In genomic region chr5:140356878-140357730, GRCh38 we compare ENCODE assay signal across 8 cellular contexts. TPM values are rescaled to one million over a fixed set of nuclear protein-coding genes. Genes with fewer than 3 reads are reported as not detected.
A peak's percentile ranks its signal among the peaks of the same experiment; 100 is the strongest.
DNase-seq lines count a peak whose midpoint lies in the region; ATAC-seq, FAIRE-seq and TF ChIP-seq lines count a peak whose summit lies in the region.

No MANE protein-coding gene starts in this region.

- H3K36me3 Mint-ChIP-seq in astrocyte (ENCODE audit: low read depth, unreplicated experiment): peaks cover 1% of the 10 kb centered on the region

- H3K4me1 Mint-ChIP-seq in astrocyte (ENCODE audit: low read depth, unreplicated experiment): peaks cover 5% of the 10 kb centered on the region

- no peaks in the 10 kb centered on the region for H3K9me3 ChIP-seq in astrocyte (ENCODE audit: insufficient read depth, low read depth, low read length)

- peaks cover 12% of the 10 kb centered on the region for H3K27me3 Mint-ChIP-seq in astrocyte (ENCODE audit: low read depth, unreplicated experiment)

- FAIRE-seq in astrocyte (lab: Jason Lieb, UNC): no peak

- no peaks in the 10 kb centered on the region for H3K9me3 Mint-ChIP-seq in astrocyte (ENCODE audit: unreplicated experiment)

- H3K27me3 ChIP-seq in astrocyte (ENCODE audit: insufficient read depth, low read length): no peaks in the 10 kb centered on the region

- H3K36me3 ChIP-seq in astrocyte (ENCODE audit: insufficient read depth, low read length): no peaks in the 10 kb centered on the region

- H2AFZ ChIP-seq in astrocyte (ENCODE audit: low read depth, low read length): peak overlapping the region; percentile 55

- no peak overlapping the region for H3K9ac ChIP-seq in astrocyte (ENCODE audit: low read length)

- H3K4me2 ChIP-seq in astrocyte (ENCODE audit: low read length): peak overlapping the region; percentile 69

- TF ChIP-seq CTCF in astrocyte (IDR thresholded peaks at IDR 0.05; ENCODE audit: insufficient read depth, low read depth, low read length) (no peak), omental fat pad (IDR thresholded peaks at IDR 0.05) (no peak)

- DNase-seq in astrocyte (ENCODE audit: low read depth) (no peak), omental fat pad (ENCODE audit: low spot score) (no peak), NCI-H2107 treated with DMSO at 0.1 percent for 48 hours (lab: John Stamatoyannopoulos, UW; ENCODE audit: unreplicated experiment) (no peak), RKO (ENCODE audit: low spot score) (no peak), EL (no peak)

- H3K27ac ChIP-seq in astrocyte (ENCODE audit: low read depth, low read length): no peak overlapping the region

- no peaks in the 10 kb centered on the region for H3K79me2 ChIP-seq in astrocyte (ENCODE audit: insufficient read depth, low read length)

- no peak overlapping the region for H3K4me3 ChIP-seq in astrocyte (ENCODE audit: insufficient read depth, low read depth, low read length)

- H3K4me1 ChIP-seq in astrocyte (ENCODE audit: insufficient read depth, low read length): peaks cover 4% of the 10 kb centered on the region

- H3K27ac Mint-ChIP-seq in astrocyte (ENCODE audit: unreplicated experiment): peak overlapping the region; percentile 100

- peak overlapping the region; percentile 74 for H3K4me3 Mint-ChIP-seq in astrocyte (ENCODE audit: unreplicated experiment)

- no peaks in the 10 kb centered on the region for H4K20me1 ChIP-seq in astrocyte (ENCODE audit: insufficient read depth, low read length)

- peak; percentile 25 for ATAC-seq in GM19035 (IDR thresholded peaks at IDR 0.05; ENCODE audit: unreplicated experiment)
- ATAC-seq in HG02885 (IDR thresholded peaks at IDR 0.05; ENCODE audit: poor library complexity, unreplicated experiment): peak; percentile 21
- peak; percentile 5 for ATAC-seq in omental fat pad (ENCODE audit: low FRiP score)
- ATAC-seq in GM21515 (IDR thresholded peaks at IDR 0.05; ENCODE audit: unreplicated experiment): no peak

RNA-seq across cellular contexts. Expression of gene SLC4A9, which starts 2.9 kb away (rescaled TPM):
- total RNA-seq in astrocyte (0.25 TPM in 1 of 2 replicates, not detected in the other), omental fat pad (under 1 TPM in 3 of 4 donors, not detected in 1; 0.12 to 0.74 (median 0.19) TPM)

RNA-seq across cellular contexts. Expression of gene HBEGF, which starts 10.7 kb away (rescaled TPM):
- total RNA-seq in astrocyte: 257 and 272 TPM in 2 replicates
- 10 to 100 TPM; 32.1 to 81.8 (median 61.0) TPM for total RNA-seq in omental fat pad

RNA-seq across cellular contexts. Expression of gene ANKHD1, which starts 44.5 kb away (rescaled TPM):
- total RNA-seq in astrocyte (49.7 and 56.5 TPM in 2 replicates), omental fat pad (100 to 1,000 TPM in 2 of 4 donors, 10 to 100 TPM in 2; 80.0 to 149 (median 103) TPM)

RNA-seq across cellular contexts. Expression of gene PFDN1, which starts 54.2 kb away (rescaled TPM):
- total RNA-seq in astrocyte (199 and 202 TPM in 2 replicates), omental fat pad (100 to 1,000 TPM in 2 of 4 donors, 10 to 100 TPM in 2; 54.1 to 110 (median 88.6) TPM)
